1 cellular context compared by ENCODE assay signal in the genomic region with DNA sequence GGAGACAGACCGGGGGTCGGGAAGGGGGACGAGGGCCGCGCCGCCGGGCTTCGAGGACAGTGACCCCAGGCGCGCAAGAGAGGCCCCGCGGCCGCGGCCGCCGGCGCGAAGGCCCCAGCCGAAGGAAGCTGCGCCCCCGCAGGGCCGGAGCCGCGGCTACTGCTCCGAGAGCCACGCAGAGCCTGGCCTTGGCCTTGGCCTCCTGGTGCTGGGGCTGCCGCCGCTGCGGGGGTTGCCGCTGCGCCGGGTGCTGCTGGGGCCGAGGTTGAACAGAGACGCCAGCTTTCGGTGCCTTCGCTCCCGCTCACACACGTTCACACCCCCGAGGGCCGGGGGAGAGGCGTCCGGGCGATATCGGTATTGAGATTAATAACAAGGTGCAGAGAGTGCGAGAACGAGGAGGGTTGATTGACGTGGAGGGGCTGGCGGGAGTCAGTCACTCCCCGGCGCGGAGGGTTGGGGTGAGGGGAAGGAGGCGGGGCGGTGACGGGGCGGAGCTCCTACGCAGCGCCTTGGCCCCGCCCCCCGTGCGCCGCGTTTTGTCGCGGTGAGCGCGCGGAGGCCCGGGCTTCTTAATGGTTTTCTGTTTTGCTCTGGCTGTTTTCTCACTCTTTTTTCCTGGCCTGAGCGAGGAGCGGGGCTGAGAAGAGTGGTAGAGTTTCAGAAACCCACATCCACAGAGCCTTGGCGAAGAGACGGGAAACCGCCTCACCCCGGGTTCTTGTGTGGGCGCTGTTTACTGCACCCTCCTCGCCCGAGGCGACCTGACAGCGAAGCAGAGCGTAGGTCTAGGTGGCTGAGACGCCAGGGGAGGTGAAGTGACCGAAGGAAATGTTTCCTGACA.
TF ChIP-seq lines count a peak whose summit lies in the region.

No MANE protein-coding gene starts in this region.

TF ChIP-seq in SK-N-SH, 30 proteins besides CTCF, POLR2A, EP300 and RAD21 (continued from another document):
- TF ChIP-seq, protein P1, sequence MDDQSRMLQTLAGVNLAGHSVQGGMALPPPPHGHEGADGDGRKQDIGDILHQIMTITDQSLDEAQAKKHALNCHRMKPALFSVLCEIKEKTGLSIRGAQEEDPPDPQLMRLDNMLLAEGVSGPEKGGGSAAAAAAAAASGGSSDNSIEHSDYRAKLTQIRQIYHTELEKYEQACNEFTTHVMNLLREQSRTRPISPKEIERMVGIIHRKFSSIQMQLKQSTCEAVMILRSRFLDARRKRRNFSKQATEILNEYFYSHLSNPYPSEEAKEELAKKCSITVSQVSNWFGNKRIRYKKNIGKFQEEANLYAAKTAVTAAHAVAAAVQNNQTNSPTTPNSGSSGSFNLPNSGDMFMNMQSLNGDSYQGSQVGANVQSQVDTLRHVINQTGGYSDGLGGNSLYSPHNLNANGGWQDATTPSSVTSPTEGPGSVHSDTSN (IDR thresholded peaks at IDR 0.05), result peak; percentile 96
- TF ChIP-seq, protein P2, sequence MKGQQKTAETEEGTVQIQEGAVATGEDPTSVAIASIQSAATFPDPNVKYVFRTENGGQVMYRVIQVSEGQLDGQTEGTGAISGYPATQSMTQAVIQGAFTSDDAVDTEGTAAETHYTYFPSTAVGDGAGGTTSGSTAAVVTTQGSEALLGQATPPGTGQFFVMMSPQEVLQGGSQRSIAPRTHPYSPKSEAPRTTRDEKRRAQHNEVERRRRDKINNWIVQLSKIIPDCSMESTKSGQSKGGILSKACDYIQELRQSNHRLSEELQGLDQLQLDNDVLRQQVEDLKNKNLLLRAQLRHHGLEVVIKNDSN (IDR thresholded peaks at IDR 0.05; ENCODE audit: borderline replicate concordance, low read depth), result no peak
- TF ChIP-seq CHD2 (IDR thresholded peaks at IDR 0.05; ENCODE audit: low read length, partially characterized antibody) (peak; percentile 78), MEF2A (IDR thresholded peaks at IDR 0.05; ENCODE audit: borderline replicate concordance, low read depth) (no peak), POLR2AphosphoS5 (IDR thresholded peaks at IDR 0.05; ENCODE audit: low read depth, low read length) (peak; percentile 63; the same call in 1 of the 2 replicates), NRF1 (IDR thresholded peaks at IDR 0.05; ENCODE audit: low read depth, low read length) (peak; percentile 29; the same call in 1 of the 2 replicates)
